11 cellular contexts compared by ENCODE assay signal in genomic region chr6:159646731-159647130, GRCh38. TPM values are rescaled to one million over a fixed set of nuclear protein-coding genes. Genes with fewer than 3 reads are reported as not detected.
DNase-seq lines count a peak whose midpoint lies in the region; ATAC-seq and TF ChIP-seq lines count a peak whose summit lies in the region.
"Had no signal": no experiment of that assay in that cellular context is flagged by ENCODE, and none has a peak within 500 bp of the region (broad histone marks: within the 10 kb centered on the region; RNA-seq: fewer than 3 reads in every experiment).

No MANE protein-coding gene starts in this region.

- H3K36me3 Mint-ChIP-seq in effector memory CD8-positive, alpha-beta T cell (ENCODE audit: insufficient read depth): no peaks in the 10 kb centered on the region

- peak; percentile 32 for DNase-seq in GM06990 (ENCODE audit: extremely low read depth, insufficient read length)
- no peak for DNase-seq in hypothalamus (lab: John Stamatoyannopoulos, UW)
- DNase-seq in SIG-M5 (lab: John Stamatoyannopoulos, UW): no peak
- no peak for DNase-seq in activated gamma-delta T cell (lab: John Stamatoyannopoulos, UW)
- DNase-seq in effector memory CD8-positive, alpha-beta T cell: no peak
- DNase-seq: activated CD4-positive, alpha-beta T cell treated with anti-CD3 and anti-CD28 coated beads for 48 hours; CD8-positive, alpha-beta T cell; NCI-H748 treated with DMSO at 0.1 percent for 48 hours had no signal

- H3K4me1 Mint-ChIP-seq in effector memory CD8-positive, alpha-beta T cell (ENCODE audit: low read depth in 2 of 2): peaks cover 9 to 12% of the 10 kb centered on the region in 2 donors

- H3K4me3 Mint-ChIP-seq in effector memory CD8-positive, alpha-beta T cell: no peak overlapping the region
- H3K4me3 Mint-ChIP-seq: CD8-positive, alpha-beta T cell had no signal

- TF ChIP-seq CTCF in GM06990 (IDR thresholded peaks at IDR 0.05; ENCODE audit: insufficient read depth, low read length, poor library complexity, severe bottlenecking): no peak

- no peaks in the 10 kb centered on the region for H3K9me3 Mint-ChIP-seq in effector memory CD8-positive, alpha-beta T cell

- no peaks in the 10 kb centered on the region for H3K36me3 ChIP-seq in GM06990 (ENCODE audit: control insufficient read depth, insufficient read depth, low read length)

- no peaks in the 10 kb centered on the region for H3K27me3 Mint-ChIP-seq in effector memory CD8-positive, alpha-beta T cell

- no peak overlapping the region for H3K4me3 ChIP-seq in GM06990 (replicated peaks; ENCODE audit: low read depth, low read length)

- ATAC-seq in GM21423 (IDR thresholded peaks at IDR 0.05; ENCODE audit: unreplicated experiment) (peak; percentile 98), HG03442 (IDR thresholded peaks at IDR 0.05; ENCODE audit: unreplicated experiment) (peak; percentile 95), esophagus mucosa (peak; percentile 45)
- ATAC-seq in effector memory CD8-positive, alpha-beta T cell (replicated peaks): no peak
- ATAC-seq: CD8-positive, alpha-beta T cell had no signal

- peak overlapping the region in 1 of 2 donors; percentile 79 for H3K27ac Mint-ChIP-seq in effector memory CD8-positive, alpha-beta T cell
- H3K27ac Mint-ChIP-seq: CD8-positive, alpha-beta T cell had no signal

- H3K27me3 ChIP-seq in GM06990 (replicated peaks; ENCODE audit: control insufficient read depth, insufficient read depth, low read length): no peaks in the 10 kb centered on the region

RNA-seq across cellular contexts. Expression of gene SOD2, which starts 46.3 kb away (rescaled TPM):
- 280 TPM for total RNA-seq in esophagus mucosa
